Comparison of ENCODE assay signal across 2 cellular contexts in genomic region chr12:11062194-11062593, GRCh38. TPM values are rescaled to one million over a fixed set of nuclear protein-coding genes. Genes with fewer than 3 reads are reported as not detected.
"Had no signal": no experiment of that assay in that cellular context is flagged by ENCODE, and none has a peak within 500 bp of the region (broad histone marks: within the 10 kb centered on the region; RNA-seq: fewer than 3 reads in every experiment).

TAS2R46 (minus strand) TSS chr12:11062294; CDS start chr12:11062294, 0 bp downstream.

RNA-seq across cellular contexts. Expression of gene TAS2R46, which starts in this region (rescaled TPM):
- total RNA-seq: M059J, Right ventricle myocardium superior had no signal
